ENCODE assay signal across 14 cellular contexts in the genomic region with DNA sequence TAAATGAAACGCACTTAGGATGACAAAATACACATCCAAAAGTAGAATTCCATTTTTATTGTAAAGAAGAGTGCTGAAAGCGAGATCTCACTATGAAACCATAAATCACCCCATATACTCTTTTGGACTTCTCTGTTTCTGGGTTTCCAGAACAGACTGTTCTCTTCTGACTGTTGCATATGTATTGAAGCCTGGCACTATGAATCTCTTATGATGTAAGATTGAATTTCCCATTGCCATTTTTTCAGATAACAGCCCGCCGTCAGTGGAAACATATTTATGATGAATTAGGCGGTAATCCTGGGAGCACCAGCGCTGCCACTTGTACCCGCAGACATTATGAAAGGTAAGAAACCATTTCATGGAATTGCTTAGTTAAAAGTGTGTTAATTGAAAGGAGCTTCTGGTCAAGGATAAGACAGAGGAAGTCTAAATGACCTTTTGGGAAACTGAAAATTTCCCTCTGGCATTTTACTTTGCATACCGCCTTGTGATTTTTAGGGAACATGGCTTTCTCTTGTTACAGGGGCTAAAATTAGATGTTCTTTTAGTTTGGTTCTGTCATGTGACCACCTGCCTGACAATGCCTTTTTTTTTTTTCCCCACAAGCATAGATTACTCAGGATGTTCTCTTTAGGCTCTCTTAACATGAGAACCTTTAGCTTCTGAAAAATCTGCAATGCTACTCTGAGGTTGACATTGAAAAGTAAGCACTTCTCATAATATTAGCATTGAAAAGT.
A peak's percentile ranks its signal among the peaks of the same experiment; 100 is the strongest.
DNase-seq lines count a peak whose midpoint lies in the region; ATAC-seq and TF ChIP-seq lines count a peak whose summit lies in the region.
"Had no signal": no experiment of that assay in that cellular context is flagged by ENCODE, and none has a peak within 500 bp of the region (broad histone marks: within the 10 kb centered on the region; RNA-seq: fewer than 3 reads in every experiment).

No MANE protein-coding gene starts in this region.

- BruUV-seq in MCF 10A (replicated peaks; lab: Mats Ljungman, UMichigan) (no TSS peak), mammary epithelial cell (replicated peaks; lab: Mats Ljungman, UMichigan) (no TSS peak)

- CTCF ChIA-PET in MCF 10A (lab: Yijun Ruan, JAX) (interaction anchor here (0.9 to 1.1 kb wide), 2 partner anchors 13 to 31 kb away, joined by 3 to 4 read pairs; no protein-coding TSS in a partner anchor), mammary epithelial cell (lab: Charles Lee; ENCODE audit: low non-redundant PET) (no interaction called here)

- intact Hi-C loops in MCF 10A (cut with micrococcal nuclease) (no loop called here), mammary epithelial cell (cut with micrococcal nuclease) (no loop called here), esophagus muscularis mucosa (cut with DNase I) (no loop called here), natural killer cell (cut with micrococcal nuclease) (no loop called here)

- no peak for TF ChIP-seq CTCF in MCF 10A (IDR thresholded peaks at IDR 0.05; ENCODE audit: unreplicated experiment)
- TF ChIP-seq CTCF in mammary epithelial cell (conservative IDR thresholded peaks at IDR 0.05 in 1 of 2, IDR thresholded peaks at IDR 0.05 in 1 of 2; ENCODE audit: extremely low read depth in 1 of 2, insufficient read depth in 1 of 2, low read depth in 1 of 2, low read length in 2 of 2): no peak
- no peak for TF ChIP-seq CTCF in esophagus muscularis mucosa (IDR thresholded peaks at IDR 0.05)
- no peak for TF ChIP-seq CTCF in osteocyte (IDR thresholded peaks at IDR 0.05)
- no peak for TF ChIP-seq CTCF in natural killer cell (IDR thresholded peaks at IDR 0.05)

- H3K4me3 ChIP-seq in mammary epithelial cell (replicated peaks in 1 of 3; ENCODE audit: insufficient read depth in 1 of 3, low read depth in 2 of 3, low read length in 3 of 3) (no peak overlapping the region), esophagus muscularis mucosa (no peak overlapping the region)
- H3K4me3 ChIP-seq: colonic mucosa, SJSA1, smooth muscle cell had no signal

- H3K36me3 ChIP-seq in mammary epithelial cell (ENCODE audit: insufficient read depth, low read length) (peaks cover 8% of the 10 kb centered on the region), esophagus muscularis mucosa (peaks cover 5 to 74% (median 47%) of the 10 kb centered on the region in 4 donors)
- H3K36me3 ChIP-seq: colonic mucosa had no signal

- H3K27me3 Mint-ChIP-seq in MCF 10A (ENCODE audit: insufficient read depth, unreplicated experiment) (no peaks in the 10 kb centered on the region), osteocyte (ENCODE audit: unreplicated experiment) (no peaks in the 10 kb centered on the region), natural killer cell (ENCODE audit: low read depth in 2 of 2) (no peaks in the 10 kb centered on the region)

- H3K27me3 ChIP-seq in mammary epithelial cell (ENCODE audit: insufficient read depth, low read length) (no peaks in the 10 kb centered on the region), esophagus muscularis mucosa (no peaks in the 10 kb centered on the region)
- H3K27me3 ChIP-seq: colonic mucosa, SJSA1 had no signal

- H3K27ac ChIP-seq in mammary epithelial cell (ENCODE audit: insufficient read depth, low read depth, low read length) (no peak overlapping the region), esophagus muscularis mucosa (replicated peaks in 1 of 4) (peak overlapping the region; percentile 49 to 67 (median 54))
- H3K27ac ChIP-seq: colonic mucosa, SJSA1 had no signal

- in situ Hi-C loops in mammary epithelial cell (cut with MboI; ENCODE audit: low sequenced_read_pairs in 2 of 2): no loop called here

- 95% methylated on average over 8 of the region's 8 CpGs for WGBS in mammary epithelial cell (ENCODE audit: low coverage, missing lambda C conversion rate)
- WGBS in esophagus muscularis mucosa: 85% methylated on average over 8 of the region's 8 CpGs

- no peaks in the 10 kb centered on the region for H3K9me3 Mint-ChIP-seq in MCF 10A (ENCODE audit: unreplicated experiment)
- H3K9me3 Mint-ChIP-seq in osteocyte (ENCODE audit: unreplicated experiment): no peaks in the 10 kb centered on the region
- H3K9me3 Mint-ChIP-seq in natural killer cell: no peaks in the 10 kb centered on the region

- POLR2A ChIA-PET in MCF 10A (lab: Yijun Ruan, JAX): interaction anchor here (0.6 to 1.8 kb wide), 9 partner anchors 8 to 194 kb away, joined by 3 to 9 read pairs (median 4); partner anchors contain the start of gene ARID5B

- TF ChIP-seq EP300 in esophagus muscularis mucosa (IDR thresholded peaks at IDR 0.05): no peak

- ATAC-seq in natural killer cell (no peak), HG03432 (IDR thresholded peaks at IDR 0.05; ENCODE audit: unreplicated experiment) (no peak)

- dilution Hi-C loops in mammary epithelial cell (cut with HindIII; ENCODE audit: low sequenced_read_pairs): no loop called here

- DNase-seq in MCF 10A (ENCODE audit: unreplicated experiment) (no peak), mammary epithelial cell (no peak), esophagus muscularis mucosa (ENCODE audit: extremely low spot score) (no peak), osteocyte (ENCODE audit: extremely low spot score, unreplicated experiment) (no peak), NOMO-1 treated with DMSO at 0.1 percent for 48 hours (lab: John Stamatoyannopoulos, UW; ENCODE audit: unreplicated experiment) (no peak), natural killer cell (no peak), MV-4-11 (lab: John Stamatoyannopoulos, UW) (no peak)
- DNase-seq: activated gamma-delta T cell, AML-193, colonic mucosa, NCI-H526 treated with DMSO at 0.1 percent for 48 hours had no signal

- H3K27ac Mint-ChIP-seq in MCF 10A (ENCODE audit: low read depth, unreplicated experiment) (peak overlapping the region; percentile 86), osteocyte (ENCODE audit: unreplicated experiment) (peak overlapping the region; percentile 46), natural killer cell (peak overlapping the region in 1 of 2 donors; percentile 48)

- peak overlapping the region; percentile 30 for H3K4me3 Mint-ChIP-seq in MCF 10A (ENCODE audit: unreplicated experiment)
- H3K4me3 Mint-ChIP-seq in osteocyte (ENCODE audit: unreplicated experiment): no peak overlapping the region
- no peak overlapping the region for H3K4me3 Mint-ChIP-seq in natural killer cell

- no peak overlapping the region for H2AFZ ChIP-seq in mammary epithelial cell (ENCODE audit: low read depth, low read length)

- H3K4me1 ChIP-seq in mammary epithelial cell (ENCODE audit: insufficient read depth, low read length) (peaks cover 5% of the 10 kb centered on the region), esophagus muscularis mucosa (peaks cover 52 to 69% (median 53%) of the 10 kb centered on the region in 4 donors)
- H3K4me1 ChIP-seq: colonic mucosa had no signal

- H3K9me3 ChIP-seq in mammary epithelial cell (replicated peaks; ENCODE audit: insufficient read depth, low read length) (no peaks in the 10 kb centered on the region), esophagus muscularis mucosa (no peaks in the 10 kb centered on the region)
- H3K9me3 ChIP-seq: colonic mucosa, SJSA1 had no signal

- H4K20me1 ChIP-seq in mammary epithelial cell (ENCODE audit: insufficient read depth, low read length): no peaks in the 10 kb centered on the region

- H3K36me3 Mint-ChIP-seq in MCF 10A (ENCODE audit: insufficient read depth, unreplicated experiment) (peaks cover 75% of the 10 kb centered on the region), osteocyte (ENCODE audit: unreplicated experiment) (peaks cover 70% of the 10 kb centered on the region), natural killer cell (peaks cover 17% of the 10 kb centered on the region)

- peaks cover 16% of the 10 kb centered on the region for H3K4me1 Mint-ChIP-seq in MCF 10A (ENCODE audit: insufficient read depth, unreplicated experiment)
- peaks cover 54% of the 10 kb centered on the region for H3K4me1 Mint-ChIP-seq in osteocyte (ENCODE audit: unreplicated experiment)
- peaks cover 9 to 18% of the 10 kb centered on the region in 2 donors for H3K4me1 Mint-ChIP-seq in natural killer cell

- no peaks in the 10 kb centered on the region for H3K79me2 ChIP-seq in mammary epithelial cell (ENCODE audit: insufficient read depth, low read length)

- H3K4me2 ChIP-seq in mammary epithelial cell (ENCODE audit: insufficient read depth, low read depth, low read length): no peak overlapping the region
- H3K4me2 ChIP-seq: smooth muscle cell had no signal

- TF ChIP-seq POLR2A in esophagus muscularis mucosa (IDR thresholded peaks at IDR 0.05; ENCODE audit: low read depth): no peak

- no peak overlapping the region for H3K9ac ChIP-seq in mammary epithelial cell (ENCODE audit: insufficient read depth, low read length)
